9 cellular contexts compared by ENCODE assay signal in the genomic region with DNA sequence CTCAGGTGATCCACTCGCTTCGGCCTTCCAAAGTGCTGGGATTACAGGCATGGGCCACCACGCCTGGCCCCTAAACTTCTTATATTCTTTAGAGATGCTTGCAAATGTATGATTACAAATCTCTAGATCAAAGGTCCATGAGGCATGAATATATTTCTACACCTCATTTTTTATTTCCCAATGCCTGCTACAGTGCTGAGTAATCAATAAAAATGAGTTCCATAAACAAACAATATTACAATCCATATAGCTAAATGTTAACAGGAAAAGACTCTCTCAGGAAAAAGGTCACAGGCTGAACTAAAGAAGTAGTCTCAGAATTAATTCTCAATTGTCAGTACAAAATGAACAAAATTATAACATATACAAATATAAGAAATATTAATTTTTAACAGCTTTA.
"Had no signal": no experiment of that assay in that cellular context is flagged by ENCODE, and none has a peak within 500 bp of the region (broad histone marks: within the 10 kb centered on the region; RNA-seq: fewer than 3 reads in every experiment).

No MANE protein-coding gene starts in this region.

- H3K9me3 Mint-ChIP-seq: HFFc6 had no signal

- H3K4me1 ChIP-seq: HAP-1 had no signal

- H3K4me3 Mint-ChIP-seq: HFFc6, IgD-negative memory B cell had no signal

- ATAC-seq: HCT116 had no signal

- DNase-seq: GM23248, GOT3, H7, HFFc6, KG1 had no signal

- H3K4me3 ChIP-seq: GM23248, HAP-1 had no signal

- H3K9ac ChIP-seq: GM23248 had no signal

- H3K36me3 ChIP-seq: HAP-1 had no signal

- H3K27me3 Mint-ChIP-seq: IgD-negative memory B cell had no signal

- H3K27ac ChIP-seq: GM23248, HL-60 had no signal

- H3K9me3 ChIP-seq: HAP-1 had no signal

- H3K27ac Mint-ChIP-seq: HFFc6, IgD-negative memory B cell had no signal

- H2AFZ ChIP-seq: GM23248 had no signal
